In the genomic region with DNA sequence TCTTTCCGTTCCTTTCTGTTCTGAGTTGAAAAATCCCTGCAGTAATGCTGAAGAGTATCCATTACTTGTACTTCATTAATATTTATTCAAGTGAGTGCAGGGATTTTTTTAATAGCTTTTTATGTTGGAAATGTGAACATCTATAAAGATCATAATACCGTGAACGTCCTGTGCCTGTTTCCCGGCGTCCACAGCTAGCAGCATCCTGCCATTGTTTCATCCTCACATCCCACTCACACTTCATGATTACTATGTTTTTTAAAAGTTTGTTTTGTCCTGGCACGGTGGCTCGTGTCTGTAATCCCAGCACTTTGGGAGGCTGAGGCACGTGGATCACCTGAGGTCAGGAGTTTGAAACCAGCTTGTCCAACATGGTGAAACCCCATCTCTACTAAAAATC, we compare ENCODE assay signal across 25 cellular contexts. TPM values are rescaled to one million over a fixed set of nuclear protein-coding genes. Genes with fewer than 3 reads are reported as not detected.
DNase-seq lines count a peak whose midpoint lies in the region; ATAC-seq and TF ChIP-seq lines count a peak whose summit lies in the region.
"Had no signal": no experiment of that assay in that cellular context is flagged by ENCODE, and none has a peak within 500 bp of the region (broad histone marks: within the 10 kb centered on the region; RNA-seq: fewer than 3 reads in every experiment).

No MANE protein-coding gene starts in this region.

- TF ChIP-seq CTCF in breast epithelium (IDR thresholded peaks at IDR 0.05) (no peak), MCF 10A (IDR thresholded peaks at IDR 0.05; ENCODE audit: unreplicated experiment) (no peak), dorsolateral prefrontal cortex (IDR thresholded peaks at IDR 0.05 in 54 of 56, conservative IDR thresholded peaks at IDR 0.05 in 2 of 56; ENCODE audit: low read depth in 1 of 56, partially characterized antibody in 56 of 56) (no peak), lower lobe of right lung (IDR thresholded peaks at IDR 0.05) (no peak)

- H3K27me3 Mint-ChIP-seq in MCF 10A (ENCODE audit: insufficient read depth, unreplicated experiment): no peaks in the 10 kb centered on the region
- peaks cover 10% of the 10 kb centered on the region for H3K27me3 Mint-ChIP-seq in activated CD4-positive, alpha-beta memory T cell treated with anti-CD3 and anti-CD28 coated beads, Interleukin-2, amount 10 ng/mL, durations not matched to agents 7 days and 5 days

- H3K9me3 Mint-ChIP-seq in MCF 10A (ENCODE audit: unreplicated experiment): no peaks in the 10 kb centered on the region
- no peaks in the 10 kb centered on the region for H3K9me3 Mint-ChIP-seq in activated CD4-positive, alpha-beta memory T cell treated with anti-CD3 and anti-CD28 coated beads, Interleukin-2, amount 10 ng/mL, durations not matched to agents 7 days and 5 days
- H3K9me3 Mint-ChIP-seq: CD4-positive, alpha-beta T cell had no signal

- intact Hi-C loops in breast epithelium (cut with DNase I; ENCODE audit: low total_unique reads) (no loop called here), MCF 10A (cut with micrococcal nuclease) (no loop called here), dorsolateral prefrontal cortex (cut with DNase I) (loop anchor here (5.0 to 10.0 kb wide), 3 partner anchors 40 to 135 kb away; a partner anchor contains a TSS), lower lobe of right lung (cut with DNase I) (no loop called here)

- H3K27me3 ChIP-seq in breast epithelium (no peaks in the 10 kb centered on the region), dorsolateral prefrontal cortex (no peaks in the 10 kb centered on the region), lower lobe of right lung (ENCODE audit: low read depth) (no peaks in the 10 kb centered on the region)
- H3K27me3 ChIP-seq: BLaER1, Peyer's patch had no signal

- no peaks in the 10 kb centered on the region for H3K36me3 ChIP-seq in breast epithelium
- no peaks in the 10 kb centered on the region for H3K36me3 ChIP-seq in lower lobe of right lung
- H3K36me3 ChIP-seq: BLaER1, HAP-1, Peyer's patch had no signal

- TF ChIP-seq POLR2A in breast epithelium (IDR thresholded peaks at IDR 0.05): no peak

- CTCF ChIA-PET in MCF 10A (lab: Yijun Ruan, JAX): interaction anchor here (0.8 kb wide), 1 partner anchor 217 kb away, joined by 4 read pairs; no protein-coding TSS in a partner anchor
- CTCF ChIA-PET in activated CD4-positive, alpha-beta memory T cell treated with anti-CD3 and anti-CD28 coated beads, Interleukin-2, amount 10 ng/mL, durations not matched to agents 7 days and 5 days (lab: Charles Lee): no interaction called here

- no peaks in the 10 kb centered on the region for H3K36me3 Mint-ChIP-seq in MCF 10A (ENCODE audit: insufficient read depth, unreplicated experiment)
- H3K36me3 Mint-ChIP-seq in activated CD4-positive, alpha-beta memory T cell treated with anti-CD3 and anti-CD28 coated beads, Interleukin-2, amount 10 ng/mL, durations not matched to agents 7 days and 5 days (ENCODE audit: low read depth): no peaks in the 10 kb centered on the region

- BruUV-seq in MCF 10A (replicated peaks; lab: Mats Ljungman, UMichigan): no TSS peak

- H3K4me1 ChIP-seq in breast epithelium (peaks cover 0 to 6% of the 10 kb centered on the region in 2 donors), lower lobe of right lung (peaks cover 59% of the 10 kb centered on the region)
- H3K4me1 ChIP-seq: BLaER1, HAP-1, Peyer's patch had no signal

- no peak for ATAC-seq in lower lobe of right lung

- H3K27ac ChIP-seq in breast epithelium (peak overlapping the region; percentile 89 to 90), dorsolateral prefrontal cortex (peak overlapping the region in 48 of 59 donors; percentile 4 to 91 (median 80)), lower lobe of right lung (peak overlapping the region; percentile 54), substantia nigra (ENCODE audit: low read depth, low read length, poor library complexity, severe bottlenecking) (peak overlapping the region; percentile 38)
- H3K27ac ChIP-seq: 22Rv1, BLaER1, GM23248 had no signal

- H3K4me1 Mint-ChIP-seq in MCF 10A (ENCODE audit: insufficient read depth, unreplicated experiment): peaks cover 12% of the 10 kb centered on the region
- no peaks in the 10 kb centered on the region for H3K4me1 Mint-ChIP-seq in activated CD4-positive, alpha-beta memory T cell treated with anti-CD3 and anti-CD28 coated beads, Interleukin-2, amount 10 ng/mL, durations not matched to agents 7 days and 5 days

- POLR2A ChIA-PET in MCF 10A (lab: Yijun Ruan, JAX): no interaction called here
- POLR2A ChIA-PET in activated CD4-positive, alpha-beta memory T cell treated with anti-CD3 and anti-CD28 coated beads, Interleukin-2, amount 10 ng/mL, durations not matched to agents 7 days and 5 days (lab: Charles Lee): interaction anchor here (0.7 kb wide), 1 partner anchor 53 kb away, joined by 3 read pairs; no protein-coding TSS in a partner anchor

- no peaks in the 10 kb centered on the region for H3K9me3 ChIP-seq in breast epithelium
- H3K9me3 ChIP-seq in lower lobe of right lung: no peaks in the 10 kb centered on the region
- H3K9me3 ChIP-seq: BLaER1, HAP-1, Peyer's patch had no signal

- DNase-seq in breast epithelium (ENCODE audit: low spot score in 2 of 2): no peak
- DNase-seq in MCF 10A (ENCODE audit: unreplicated experiment): no peak
- no peak for DNase-seq in dorsolateral prefrontal cortex
- no peak for DNase-seq in lower lobe of right lung
- DNase-seq in substantia nigra (lab: John Stamatoyannopoulos, UW): no peak
- DNase-seq in activated CD4-positive, alpha-beta memory T cell treated with anti-CD3 and anti-CD28 coated beads, Interleukin-2, amount 10 ng/mL, durations not matched to agents 7 days and 5 days: no peak
- no peak for DNase-seq in NCI-H510A (lab: John Stamatoyannopoulos, UW)
- no peak for DNase-seq in activated CD4-positive, CD25-positive, alpha-beta regulatory T cell (lab: John Stamatoyannopoulos, UW)
- DNase-seq: ACHN; CD4-positive, alpha-beta T cell; COR-L47; DMS79; GM23248; KG1; NCI-H1105; NCI-H146; NCI-H2029; NCI-H345; NCI-H524 treated with DMSO at 0.1 percent for 48 hours; NCI-H82; Peyer's patch had no signal

- H3K4me3 ChIP-seq in breast epithelium: no peak overlapping the region
- H3K4me3 ChIP-seq in dorsolateral prefrontal cortex: peak overlapping the region in 1 of 59 donors; percentile 35
- H3K4me3 ChIP-seq in lower lobe of right lung: no peak overlapping the region
- H3K4me3 ChIP-seq: BLaER1, GM23248, HAP-1, Peyer's patch had no signal

- no peak overlapping the region for H3K27ac Mint-ChIP-seq in MCF 10A (ENCODE audit: low read depth, unreplicated experiment)
- no peak overlapping the region for H3K27ac Mint-ChIP-seq in activated CD4-positive, alpha-beta memory T cell treated with anti-CD3 and anti-CD28 coated beads, Interleukin-2, amount 10 ng/mL, durations not matched to agents 7 days and 5 days
- H3K27ac Mint-ChIP-seq: CD4-positive, alpha-beta T cell had no signal

- H3K4me3 Mint-ChIP-seq in MCF 10A (ENCODE audit: unreplicated experiment): no peak overlapping the region
- H3K4me3 Mint-ChIP-seq in activated CD4-positive, alpha-beta memory T cell treated with anti-CD3 and anti-CD28 coated beads, Interleukin-2, amount 10 ng/mL, durations not matched to agents 7 days and 5 days: no peak overlapping the region
- H3K4me3 Mint-ChIP-seq: CD4-positive, alpha-beta T cell had no signal

RNA-seq across cellular contexts. Expression of a gene that starts 54.3 kb away (rescaled TPM):
- total RNA-seq in breast epithelium (100 to 1,000 TPM; 107 to 304 (median 145) TPM), MCF 10A (2022) (16.7 and 18.4 TPM in 2 replicates), dorsolateral prefrontal cortex (100 to 1,000 TPM in 105 of 120 experiments, 10 to 100 TPM in 15; 67.5 to 387 (median 117) TPM), lower lobe of right lung (103 TPM)
- under 1 TPM; 0.75 to 0.98 TPM for total RNA-seq in activated CD4-positive, alpha-beta memory T cell treated with anti-CD3 and anti-CD28 coated beads, Interleukin-2, amount 10 ng/mL, durations not matched to agents 7 days and 5 days
- total RNA-seq: OCI-LY7 had no signal

Comparison
In these comparisons a context has a peak if more than half of its experiments do, and no peak if none do; other contexts are left out.
1. H3K27ac ChIP-seq: peak in every context shown above with its lines; median percentile 90 in breast epithelium; 80 in dorsolateral prefrontal cortex; 54 in lower lobe of right lung; 38 in substantia nigra.
2. intact Hi-C loops: an anchor here in dorsolateral prefrontal cortex (5.0 to 10.0 kb wide); none called in breast epithelium, MCF 10A and lower lobe of right lung.